ENCODE assay signal across 26 cellular contexts in the genomic region with DNA sequence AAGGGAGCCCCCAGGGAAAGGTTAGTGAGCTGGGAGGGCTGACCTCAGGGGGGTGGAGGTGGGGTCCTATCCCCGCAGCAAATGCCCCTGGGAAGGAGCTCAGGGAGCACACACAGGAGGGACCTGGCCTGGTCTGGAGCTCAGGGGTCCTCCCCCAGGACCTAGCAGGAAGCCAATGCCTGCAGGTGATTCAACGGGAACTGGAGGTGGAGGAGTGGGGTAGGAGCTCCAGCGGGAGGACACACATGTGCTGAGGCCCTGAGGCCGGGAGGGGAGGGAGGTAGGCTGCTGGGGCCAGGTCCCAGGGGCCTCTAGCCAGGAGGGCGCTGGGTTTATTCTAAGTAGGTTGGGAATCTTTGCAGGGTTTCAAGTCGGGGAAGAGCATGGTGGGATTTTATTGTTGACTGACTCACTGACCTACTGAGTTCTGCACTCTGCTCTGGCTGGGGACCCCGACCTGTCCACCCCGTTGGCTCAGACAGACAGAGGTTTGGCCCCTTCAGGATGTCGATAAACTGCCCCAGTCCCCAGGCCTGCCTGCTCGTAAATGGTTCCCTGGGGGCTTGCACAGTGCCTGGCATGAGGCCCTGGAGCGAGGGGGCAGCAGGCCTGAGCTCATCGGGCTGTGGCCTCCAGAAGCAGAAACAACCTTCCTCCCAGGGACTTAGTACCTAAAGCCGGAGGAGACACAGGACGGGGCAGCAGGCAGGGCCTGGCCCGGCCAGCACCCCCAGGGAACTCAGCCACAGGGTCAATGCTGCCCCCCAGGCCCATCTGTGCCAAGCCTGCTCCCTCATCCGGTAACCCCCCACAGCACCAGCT.
DNase-seq lines count a peak whose midpoint lies in the region; ATAC-seq and TF ChIP-seq lines count a peak whose summit lies in the region.
"Had no signal": no experiment of that assay in that cellular context is flagged by ENCODE, and none has a peak within 500 bp of the region (broad histone marks: within the 10 kb centered on the region; RNA-seq: fewer than 3 reads in every experiment).

No MANE protein-coding gene starts in this region.

- H3K4me1 Mint-ChIP-seq in Caco-2 (ENCODE audit: low read depth, unreplicated experiment) = peaks cover 12% of the 10 kb centered on the region
- peaks cover 10% of the 10 kb centered on the region for H3K4me1 Mint-ChIP-seq in neural progenitor cell
- no peaks in the 10 kb centered on the region for H3K4me1 Mint-ChIP-seq in naive thymus-derived CD4-positive, alpha-beta T cell
- H3K4me1 Mint-ChIP-seq: activated CD8-positive, alpha-beta memory T cell treated with anti-CD3 and anti-CD28 coated beads, Interleukin-2, amount 10 ng/mL, durations not matched to agents 7 days and 5 days; CD8-positive, alpha-beta memory T cell; immature natural killer cell had no signal

- H4K20me1 ChIP-seq in neural progenitor cell (ENCODE audit: low read depth) = no peaks in the 10 kb centered on the region

- ATAC-seq in RWPE2 (ENCODE audit: low read depth) = no peak
- no peak for ATAC-seq in naive thymus-derived CD4-positive, alpha-beta T cell
- ATAC-seq: activated CD8-positive, alpha-beta memory T cell treated with anti-CD3 and anti-CD28 coated beads, Interleukin-2, amount 10 ng/mL, durations not matched to agents 7 days and 5 days; activated T-cell treated with anti-CD3 and anti-CD28 coated beads, Interleukin-2, amount 50 U/mL, for 72 hours; esophagus mucosa; foreskin keratinocyte; left ventricle myocardium superior; psoas muscle had no signal

- H3K27ac ChIP-seq in HEK293 (ENCODE audit: extremely low read depth, low read depth, low read length) (no peak overlapping the region), RWPE2 (ENCODE audit: poor library complexity, severe bottlenecking) (peak overlapping the region; percentile 1), neural progenitor cell (no peak overlapping the region), spleen (peak overlapping the region in 1 of 8 donors; percentile 8)
- H3K27ac ChIP-seq in naive thymus-derived CD4-positive, alpha-beta T cell (ENCODE audit: low read depth, low read length) = no peak overlapping the region
- H3K27ac ChIP-seq: foreskin keratinocyte, psoas muscle, transverse colon, VCaP had no signal

- no peak overlapping the region for H3K9ac ChIP-seq in neural progenitor cell

- H3K9me3 ChIP-seq in Caco-2 = no peaks in the 10 kb centered on the region
- no peaks in the 10 kb centered on the region for H3K9me3 ChIP-seq in HEK293 (ENCODE audit: control insufficient read depth, insufficient read depth, low read depth, low read length)
- H3K9me3 ChIP-seq in RWPE2 (ENCODE audit: severe bottlenecking) = no peaks in the 10 kb centered on the region
- H3K9me3 ChIP-seq in neural progenitor cell (ENCODE audit: low read depth) = no peaks in the 10 kb centered on the region
- no peaks in the 10 kb centered on the region for H3K9me3 ChIP-seq in naive thymus-derived CD4-positive, alpha-beta T cell (ENCODE audit: control insufficient read depth in 2 of 3, low read length in 3 of 3)
- no peaks in the 10 kb centered on the region for H3K9me3 ChIP-seq in spleen
- H3K9me3 ChIP-seq: adrenal gland, psoas muscle, transverse colon had no signal

- H3K4me1 ChIP-seq in Caco-2 (peaks cover 41% of the 10 kb centered on the region), HEK293 (ENCODE audit: control insufficient read depth, insufficient read depth, low read length) (no peaks in the 10 kb centered on the region), RWPE2 (ENCODE audit: insufficient read depth, poor library complexity, severe bottlenecking) (peaks cover 24% of the 10 kb centered on the region), neural progenitor cell (peaks cover 14% of the 10 kb centered on the region), spleen (peaks cover 0 to 19% (median 0%) of the 10 kb centered on the region in 6 donors)
- no peaks in the 10 kb centered on the region for H3K4me1 ChIP-seq in naive thymus-derived CD4-positive, alpha-beta T cell (ENCODE audit: control insufficient read depth in 2 of 2, insufficient read depth in 2 of 2, low read length in 2 of 2)
- H3K4me1 ChIP-seq: transverse colon had no signal

- H3K27ac Mint-ChIP-seq in Caco-2 (ENCODE audit: unreplicated experiment) = peak overlapping the region; percentile 6
- peak overlapping the region; percentile 74 for H3K27ac Mint-ChIP-seq in neural progenitor cell
- H3K27ac Mint-ChIP-seq in naive thymus-derived CD4-positive, alpha-beta T cell = no peak overlapping the region
- H3K27ac Mint-ChIP-seq: activated CD8-positive, alpha-beta memory T cell treated with anti-CD3 and anti-CD28 coated beads, Interleukin-2, amount 10 ng/mL, durations not matched to agents 7 days and 5 days; activated T-cell treated with anti-CD3 and anti-CD28 coated beads, Interleukin-2, amount 50 U/mL, for 72 hours; CD8-positive, alpha-beta memory T cell; immature natural killer cell had no signal

- H2AFZ ChIP-seq in neural progenitor cell (replicated peaks) = peak overlapping the region; percentile 85

- intact Hi-C loops in Caco-2 (cut with micrococcal nuclease; ENCODE audit: unreplicated experiment) = loop anchor here (2.0 kb wide), 1 partner anchor 84 kb away; no protein-coding TSS in a partner anchor
- intact Hi-C loops in naive thymus-derived CD4-positive, alpha-beta T cell (cut with micrococcal nuclease) = no loop called here
- intact Hi-C loops in spleen (cut with DNase I; ENCODE audit: low total_unique reads) = no loop called here

- H3K4me2 ChIP-seq in neural progenitor cell = peak overlapping the region; percentile 35

- H3K4me3 Mint-ChIP-seq in Caco-2 (ENCODE audit: unreplicated experiment) (no peak overlapping the region), neural progenitor cell (no peak overlapping the region)
- H3K4me3 Mint-ChIP-seq in naive thymus-derived CD4-positive, alpha-beta T cell = no peak overlapping the region
- H3K4me3 Mint-ChIP-seq: activated CD8-positive, alpha-beta memory T cell treated with anti-CD3 and anti-CD28 coated beads, Interleukin-2, amount 10 ng/mL, durations not matched to agents 7 days and 5 days; activated T-cell treated with anti-CD3 and anti-CD28 coated beads, Interleukin-2, amount 50 U/mL, for 72 hours; CD8-positive, alpha-beta memory T cell; immature natural killer cell had no signal

- BruUV-seq in Caco-2 (replicated peaks; lab: Mats Ljungman, UMichigan) = no TSS peak

- POLR2A ChIA-PET in Caco-2 (lab: Charles Lee) (interaction anchor here (0.5 kb wide), 1 partner anchor 112 kb away, joined by 3 read pairs; no protein-coding TSS in a partner anchor), HEK293 (lab: Yijun Ruan, JAX) (no interaction called here)
- POLR2A ChIA-PET in naive thymus-derived CD4-positive, alpha-beta T cell (lab: Charles Lee) = no interaction called here

- H3K36me3 Mint-ChIP-seq in Caco-2 (ENCODE audit: insufficient read depth, unreplicated experiment) = no peaks in the 10 kb centered on the region
- H3K36me3 Mint-ChIP-seq in neural progenitor cell = no peaks in the 10 kb centered on the region
- no peaks in the 10 kb centered on the region for H3K36me3 Mint-ChIP-seq in naive thymus-derived CD4-positive, alpha-beta T cell
- H3K36me3 Mint-ChIP-seq: activated CD8-positive, alpha-beta memory T cell treated with anti-CD3 and anti-CD28 coated beads, Interleukin-2, amount 10 ng/mL, durations not matched to agents 7 days and 5 days; CD8-positive, alpha-beta memory T cell; immature natural killer cell had no signal

- no peak overlapping the region for H3K4me3 ChIP-seq in Caco-2 (ENCODE audit: low read depth, low read length)
- no peak overlapping the region for H3K4me3 ChIP-seq in HEK293 (ENCODE audit: low read depth, low read length)
- H3K4me3 ChIP-seq in RWPE2 (ENCODE audit: severe bottlenecking) = no peak overlapping the region
- H3K4me3 ChIP-seq in neural progenitor cell = no peak overlapping the region
- H3K4me3 ChIP-seq in naive thymus-derived CD4-positive, alpha-beta T cell (ENCODE audit: low read length) = no peak overlapping the region
- no peak overlapping the region for H3K4me3 ChIP-seq in spleen
- H3K4me3 ChIP-seq: adrenal gland, psoas muscle, transverse colon had no signal

- CTCF ChIA-PET in Caco-2 (lab: Charles Lee) (interaction anchor here (0.7 to 2.5 kb wide), 15 partner anchors 12 to 650 kb away, joined by 3 to 22 read pairs (median 4); a partner anchor contains a TSS), HEK293 (lab: Yijun Ruan, JAX) (interaction anchor here (0.6 to 1.3 kb wide), 4 partner anchors 68 to 162 kb away, joined by 3 to 6 read pairs (median 4); no protein-coding TSS in a partner anchor)
- CTCF ChIA-PET in naive thymus-derived CD4-positive, alpha-beta T cell (lab: Charles Lee) = interaction anchor here (0.6 kb wide), 1 partner anchor 105 kb away, joined by 3 read pairs; no protein-coding TSS in a partner anchor

- H3K9me3 Mint-ChIP-seq in Caco-2 (ENCODE audit: unreplicated experiment) (no peaks in the 10 kb centered on the region), neural progenitor cell (no peaks in the 10 kb centered on the region)
- no peaks in the 10 kb centered on the region for H3K9me3 Mint-ChIP-seq in naive thymus-derived CD4-positive, alpha-beta T cell
- H3K9me3 Mint-ChIP-seq: activated T-cell treated with anti-CD3 and anti-CD28 coated beads, Interleukin-2, amount 50 U/mL, for 72 hours; CD8-positive, alpha-beta memory T cell; immature natural killer cell had no signal

- no peaks in the 10 kb centered on the region for H3K27me3 ChIP-seq in Caco-2 (replicated peaks; ENCODE audit: control insufficient read depth, insufficient read depth, low read length)
- H3K27me3 ChIP-seq in RWPE2 (ENCODE audit: insufficient read depth, poor library complexity, severe bottlenecking) = no peaks in the 10 kb centered on the region
- no peaks in the 10 kb centered on the region for H3K27me3 ChIP-seq in neural progenitor cell
- H3K27me3 ChIP-seq in naive thymus-derived CD4-positive, alpha-beta T cell (ENCODE audit: control insufficient read depth in 2 of 2, insufficient read depth in 2 of 2, low read length in 2 of 2) = no peaks in the 10 kb centered on the region
- peaks cover 0 to 10% (median 0%) of the 10 kb centered on the region in 7 donors for H3K27me3 ChIP-seq in spleen (replicated peaks in 1 of 7)
- H3K27me3 ChIP-seq: adrenal gland, foreskin keratinocyte, transverse colon had no signal

- no peak for TF ChIP-seq POLR2A in spleen (IDR thresholded peaks at IDR 0.05)

- no peaks in the 10 kb centered on the region for H3K36me3 ChIP-seq in Caco-2 (ENCODE audit: control insufficient read depth, insufficient read depth, low read length)
- H3K36me3 ChIP-seq in HEK293 (ENCODE audit: control insufficient read depth in 2 of 2, insufficient read depth in 1 of 2, low read length in 2 of 2) = no peaks in the 10 kb centered on the region
- H3K36me3 ChIP-seq in RWPE2 (ENCODE audit: low read depth) = no peaks in the 10 kb centered on the region
- H3K36me3 ChIP-seq in neural progenitor cell = no peaks in the 10 kb centered on the region
- H3K36me3 ChIP-seq in naive thymus-derived CD4-positive, alpha-beta T cell (ENCODE audit: control insufficient read depth in 2 of 3, insufficient read depth in 3 of 3, low read length in 3 of 3) = no peaks in the 10 kb centered on the region
- no peaks in the 10 kb centered on the region for H3K36me3 ChIP-seq in spleen
- H3K36me3 ChIP-seq: adrenal gland, transverse colon had no signal

- TF ChIP-seq CTCF in Caco-2 (IDR thresholded peaks at IDR 0.05; ENCODE audit: insufficient read depth in 1 of 2, low read depth in 1 of 2, low read length in 1 of 2, severe bottlenecking in 1 of 2, unreplicated experiment in 1 of 2) = no peak
- TF ChIP-seq CTCF in HEK293 (tag by site-specific recombination; IDR thresholded peaks at IDR 0.05) = no peak
- no peak for TF ChIP-seq CTCF in RWPE2 (IDR thresholded peaks at IDR 0.05; ENCODE audit: poor library complexity, severe bottlenecking)
- TF ChIP-seq CTCF in neural progenitor cell (IDR thresholded peaks at IDR 0.05) = no peak
- TF ChIP-seq CTCF in spleen (IDR thresholded peaks at IDR 0.05 in 8 of 11, conservative IDR thresholded peaks at IDR 0.05 in 3 of 11) = no peak

- no peaks in the 10 kb centered on the region for H3F3A ChIP-seq in neural progenitor cell (ENCODE audit: low read depth)

- DNase-seq in Caco-2 (no peak), RWPE2 (ENCODE audit: low spot score) (peak; percentile 83), neural progenitor cell (ENCODE audit: low spot score) (no peak), NCI-H526 treated with DMSO at 0.1 percent for 48 hours (lab: John Stamatoyannopoulos, UW) (no peak), spleen (no peak)
- no peak for DNase-seq in naive thymus-derived CD4-positive, alpha-beta T cell
- DNase-seq in activated CD4-positive, CD25-positive, alpha-beta regulatory T cell treated with anti-CD3 and anti-CD28 coated beads, Interleukin-2, amount 50 U/mL, for 72 hours = no peak
- DNase-seq: activated CD4-positive, alpha-beta T cell treated with anti-CD3 and anti-CD28 coated beads, Interleukin-2, amount 50 U/mL, for 1 hour; activated CD8-positive, alpha-beta memory T cell treated with anti-CD3 and anti-CD28 coated beads, Interleukin-2, amount 10 ng/mL, durations not matched to agents 7 days and 5 days; activated naive CD4-positive, alpha-beta T cell treated with Interleukin-2 at 50 U/mL for 16 hours; activated T-cell treated with anti-CD3 and anti-CD28 coated beads, Interleukin-2, amount 50 U/mL, for 72 hours; adrenal gland; CD8-positive, alpha-beta memory T cell; effector memory CD4-positive, alpha-beta T cell; foreskin keratinocyte; GOT3; immature natural killer cell; Kasumi-1; left ventricle myocardium superior; NCI-H1048; NCI-H446 treated with DMSO at 0.1 percent for 48 hours; psoas muscle; transverse colon had no signal

- 79 to 91% (median 83%) methylated on average over 13 to 16 of the region's 16 CpGs for WGBS in spleen, 5 donors

- no peaks in the 10 kb centered on the region for H3K79me2 ChIP-seq in neural progenitor cell (ENCODE audit: low read depth)

- H3K27me3 Mint-ChIP-seq in Caco-2 (ENCODE audit: insufficient read depth, unreplicated experiment) (no peaks in the 10 kb centered on the region), neural progenitor cell (ENCODE audit: insufficient read depth, low read depth) (peaks cover 2% of the 10 kb centered on the region)
- H3K27me3 Mint-ChIP-seq in naive thymus-derived CD4-positive, alpha-beta T cell = peaks cover 0 to 4% (median 0%) of the 10 kb centered on the region in 5 donors
- H3K27me3 Mint-ChIP-seq: activated CD8-positive, alpha-beta memory T cell treated with anti-CD3 and anti-CD28 coated beads, Interleukin-2, amount 10 ng/mL, durations not matched to agents 7 days and 5 days had no signal

Comparison
In these comparisons a context has a peak if more than half of its experiments do, and no peak if none do; other contexts are left out.
1. H3K27ac Mint-ChIP-seq: peak in Caco-2 (single experiment) and neural progenitor cell (single experiment); none in naive thymus-derived CD4-positive, alpha-beta T cell (0 of 9).